23 cellular contexts compared by ENCODE assay signal in genomic region chr22:49737101-49737551, GRCh38.
"Had no signal": no experiment of that assay in that cellular context is flagged by ENCODE, and none has a peak within 500 bp of the region (broad histone marks: within the 10 kb centered on the region; RNA-seq: fewer than 3 reads in every experiment).

No MANE protein-coding gene starts in this region.

- H3K36me3 Mint-ChIP-seq: activated naive CD4-positive, alpha-beta T cell treated with anti-CD3 and anti-CD28 coated beads, Interleukin-2, amount 10 ng/mL, durations not matched to agents 7 days and 5 days had no signal

- H3K27ac Mint-ChIP-seq: activated CD4-positive, alpha-beta T cell treated with anti-CD3 and anti-CD28 coated beads, Interleukin-2, amount 10 ng/mL, durations not matched to agents 24 days and 14 days; activated CD8-positive, alpha-beta T cell treated with anti-CD3 and anti-CD28 coated beads for 36 hours; activated naive CD4-positive, alpha-beta T cell treated with anti-CD3 and anti-CD28 coated beads, Interleukin-2, amount 10 ng/mL, durations not matched to agents 7 days and 5 days; activated naive CD8-positive, alpha-beta T cell treated with anti-CD3 and anti-CD28 coated beads, Interleukin-2, amount 10 ng/mL, durations not matched to agents 7 days and 5 days; naive thymus-derived CD4-positive, alpha-beta T cell had no signal

- H3K4me3 Mint-ChIP-seq: activated CD4-positive, alpha-beta T cell treated with anti-CD3 and anti-CD28 coated beads, Interleukin-2, amount 10 ng/mL, durations not matched to agents 24 days and 14 days; activated CD8-positive, alpha-beta T cell treated with anti-CD3 and anti-CD28 coated beads for 36 hours; activated naive CD4-positive, alpha-beta T cell treated with anti-CD3 and anti-CD28 coated beads, Interleukin-2, amount 10 ng/mL, durations not matched to agents 7 days and 5 days; activated naive CD8-positive, alpha-beta T cell treated with anti-CD3 and anti-CD28 coated beads, Interleukin-2, amount 10 ng/mL, durations not matched to agents 7 days and 5 days; naive thymus-derived CD4-positive, alpha-beta T cell had no signal

- H3K27ac ChIP-seq: esophagus squamous epithelium, parathyroid adenoma, spleen, testis, transverse colon, vagina had no signal

- H3K4me3 ChIP-seq: esophagus squamous epithelium, spleen, testis, transverse colon, vagina had no signal

- DNase-seq: activated CD4-positive, alpha-beta T cell treated with anti-CD3 and anti-CD28 coated beads, Interleukin-2, amount 10 ng/mL, durations not matched to agents 24 days and 14 days; activated CD4-positive, CD25-positive, alpha-beta regulatory T cell; activated CD8-positive, alpha-beta T cell treated with anti-CD3 and anti-CD28 coated beads for 36 hours; activated gamma-delta T cell; activated naive CD4-positive, alpha-beta T cell treated with anti-CD3 and anti-CD28 coated beads, Interleukin-2, amount 10 ng/mL, durations not matched to agents 7 days and 5 days; activated naive CD8-positive, alpha-beta T cell treated with anti-CD3 and anti-CD28 coated beads, Interleukin-2, amount 10 ng/mL, durations not matched to agents 7 days and 5 days; activated T-cell treated with anti-CD3 and anti-CD28 coated beads, Interleukin-2, amount 50 U/mL, for 1 hour; caudate nucleus; esophagus squamous epithelium; foreskin melanocyte; left ventricle myocardium superior; mammary epithelial cell; midbrain; naive thymus-derived CD4-positive, alpha-beta T cell; nucleus accumbens; spleen; stimulated activated CD4-positive, alpha-beta T cell treated with anti-CD3 and anti-CD28 coated beads, Interleukin-2, amount 100 ng/mL, for 48 hours; stimulated activated naive CD4-positive, alpha-beta T cell treated with Interleukin-2 at 50 U/mL for 16 hours; testis; transverse colon had no signal

- H3K4me1 ChIP-seq: esophagus squamous epithelium, parathyroid adenoma, spleen, testis, transverse colon, vagina had no signal

- H3K9me3 ChIP-seq: esophagus squamous epithelium, testis, transverse colon, vagina had no signal

- ATAC-seq: activated CD8-positive, alpha-beta T cell treated with anti-CD3 and anti-CD28 coated beads for 36 hours; left ventricle myocardium superior; naive thymus-derived CD4-positive, alpha-beta T cell; right cardiac atrium had no signal

- H3K27me3 ChIP-seq: testis, vagina had no signal

- H3K36me3 ChIP-seq: esophagus squamous epithelium, spleen, transverse colon, vagina had no signal
